8 cellular contexts compared by ENCODE assay signal in the genomic region with DNA sequence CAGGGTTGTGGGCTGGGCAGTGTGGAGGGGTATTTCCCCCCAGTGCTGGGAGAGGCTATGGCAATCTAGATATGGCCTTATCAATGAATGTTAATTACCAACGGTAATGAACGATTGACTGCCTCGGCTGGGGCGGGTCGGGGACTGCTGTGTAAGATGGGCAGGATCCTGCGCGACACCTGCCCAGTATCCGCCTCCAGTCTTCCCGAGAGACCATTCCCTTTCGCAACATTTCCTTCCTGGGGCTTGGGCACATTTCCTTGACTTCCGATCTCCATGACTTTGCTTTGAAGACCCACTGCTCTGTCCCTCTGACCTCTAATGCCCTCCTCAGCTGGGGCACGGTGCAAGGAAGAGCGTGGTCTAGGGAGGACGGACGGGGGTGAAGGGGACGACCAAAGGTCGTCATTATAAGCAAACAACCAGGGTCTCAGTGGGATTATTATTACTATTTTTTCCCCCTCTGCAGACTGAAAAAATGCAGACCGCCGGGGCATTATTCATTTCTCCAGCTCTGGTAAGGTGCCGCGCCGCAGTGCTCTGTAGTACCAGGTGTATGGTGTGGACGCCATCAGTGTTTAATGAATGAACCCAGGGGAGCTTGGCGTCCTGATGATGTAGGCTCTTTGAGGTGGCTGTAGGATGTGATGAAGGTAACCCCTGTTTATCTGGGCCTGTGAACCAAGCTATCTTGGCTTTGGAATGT. TPM values are rescaled to one million over a fixed set of nuclear protein-coding genes. Genes with fewer than 3 reads are reported as not detected.
DNase-seq lines count a peak whose midpoint lies in the region; ATAC-seq and TF ChIP-seq lines count a peak whose summit lies in the region.

No MANE protein-coding gene starts in this region.

- peak overlapping the region; percentile 100 for H2AK9ac ChIP-seq in IMR-90 (replicated peaks; ENCODE audit: low read depth, low read length, poor library complexity)

- H4K91ac ChIP-seq in IMR-90 (ENCODE audit: insufficient read depth, low read depth, low read length) = peak overlapping the region; percentile 45

- H3K27ac ChIP-seq in CD4-positive, CD25-positive, alpha-beta regulatory T cell (ENCODE audit: insufficient read depth, low read length, poor library complexity, severe bottlenecking) = peak overlapping the region; percentile 90
- H3K27ac ChIP-seq in IMR-90 (ENCODE audit: insufficient read depth, low read length) (peak overlapping the region; percentile 34), breast epithelium (peak overlapping the region; percentile 71 to 83)

- peaks cover 4 to 41% (median 16%) of the 10 kb centered on the region in 4 donors for H3K4me1 Mint-ChIP-seq in CD4-positive, CD25-positive, alpha-beta regulatory T cell

- peaks cover 0 to 2% (median 0%) of the 10 kb centered on the region in 7 donors for H3K9me3 Mint-ChIP-seq in CD4-positive, CD25-positive, alpha-beta regulatory T cell

- no peaks in the 10 kb centered on the region for H3K9me3 ChIP-seq in CD4-positive, CD25-positive, alpha-beta regulatory T cell (ENCODE audit: control insufficient read depth in 2 of 2, low read length in 2 of 2)
- H3K9me3 ChIP-seq in IMR-90 (ENCODE audit: control insufficient read depth, insufficient read depth, low read length) (no peaks in the 10 kb centered on the region), breast epithelium (no peaks in the 10 kb centered on the region), mucosa of descending colon (no peaks in the 10 kb centered on the region)

- TF ChIP-seq POLR2A in IMR-90 (IDR thresholded peaks at IDR 0.05; ENCODE audit: low read depth, low read length) (no peak), breast epithelium (IDR thresholded peaks at IDR 0.05) (no peak)

- H4K5ac ChIP-seq in IMR-90 (ENCODE audit: low read depth, low read length) = 0 out of 2 replicates have a peak overlapping the region, but pooled peaks have one; percentile 16

- peak overlapping the region; percentile 91 for H3K4me2 ChIP-seq in IMR-90 (ENCODE audit: low read depth, low read length)

- H3K9ac ChIP-seq in IMR-90 (ENCODE audit: low read depth, low read length) = peak overlapping the region; percentile 48

- dilution Hi-C loops in IMR-90 (cut with HindIII; ENCODE audit: low sequenced_read_pairs, unreplicated experiment) = no loop called here

- peak overlapping the region; percentile 86 for H3K23ac ChIP-seq in IMR-90 (ENCODE audit: low read depth, low read length)

- peaks cover 15% of the 10 kb centered on the region for H3K4me1 ChIP-seq in CD4-positive, CD25-positive, alpha-beta regulatory T cell (ENCODE audit: control insufficient read depth, insufficient read depth, low read length, poor library complexity, severe bottlenecking)
- peaks cover 1% of the 10 kb centered on the region; the same call in 1 of the 2 replicates for H3K4me1 ChIP-seq in IMR-90 (ENCODE audit: control insufficient read depth, insufficient read depth, low read length)
- peaks cover 0 to 10% of the 10 kb centered on the region in 2 donors for H3K4me1 ChIP-seq in breast epithelium
- H3K4me1 ChIP-seq in mucosa of descending colon (ENCODE audit: low read depth) = peaks cover 14% of the 10 kb centered on the region

- DNase-seq in CD4-positive, CD25-positive, alpha-beta regulatory T cell = peak in 1 of 3 donors; percentile 22
- no peak for DNase-seq in IMR-90
- DNase-seq in breast epithelium (ENCODE audit: low spot score in 2 of 2) = no peak
- DNase-seq in mucosa of descending colon = peak in 1 of 3 donors; percentile 38
- no peak for DNase-seq in LoVo (ENCODE audit: low spot score)

- H3K56ac ChIP-seq in IMR-90 (ENCODE audit: extremely low read depth, insufficient read depth, low read length) = peak overlapping the region; percentile 46

- H3K9me1 ChIP-seq in IMR-90 (ENCODE audit: insufficient read depth, low read length) = no peaks in the 10 kb centered on the region; the same call in 1 of the 2 replicates

- ATAC-seq in CD4-positive, CD25-positive, alpha-beta regulatory T cell (ENCODE audit: low read depth in 2 of 2) = no peak
- ATAC-seq in IMR-90 (ENCODE audit: low read depth) = no peak; the same call in 1 of the 2 replicates
- peak; percentile 21 for ATAC-seq in mucosa of descending colon
- ATAC-seq in HG02981 (IDR thresholded peaks at IDR 0.05; ENCODE audit: unreplicated experiment) = no peak
- ATAC-seq in GM21576 (IDR thresholded peaks at IDR 0.05; ENCODE audit: unreplicated experiment) = no peak
- ATAC-seq in GM19455 (IDR thresholded peaks at IDR 0.05; ENCODE audit: unreplicated experiment) = no peak

- peak overlapping the region; percentile 87 to 100 (median 97) for H3K27ac Mint-ChIP-seq in CD4-positive, CD25-positive, alpha-beta regulatory T cell

- no peaks in the 10 kb centered on the region for H3K27me3 Mint-ChIP-seq in CD4-positive, CD25-positive, alpha-beta regulatory T cell

- H3K27me3 ChIP-seq in CD4-positive, CD25-positive, alpha-beta regulatory T cell (ENCODE audit: control insufficient read depth, insufficient read depth, low read length) = no peaks in the 10 kb centered on the region
- H3K27me3 ChIP-seq in IMR-90 (ENCODE audit: control insufficient read depth, insufficient read depth, low read length) (no peaks in the 10 kb centered on the region), breast epithelium (no peaks in the 10 kb centered on the region)

- peaks cover 18% of the 10 kb centered on the region for H3K36me3 ChIP-seq in CD4-positive, CD25-positive, alpha-beta regulatory T cell (ENCODE audit: control insufficient read depth, insufficient read depth, low read length)
- H3K36me3 ChIP-seq in IMR-90 (ENCODE audit: control insufficient read depth, insufficient read depth, low read length) (peaks cover 11% of the 10 kb centered on the region), breast epithelium (peaks cover 5% of the 10 kb centered on the region), mucosa of descending colon (ENCODE audit: low read depth) (peaks cover 5% of the 10 kb centered on the region)

- H4K8ac ChIP-seq in IMR-90 (ENCODE audit: low read depth in 2 of 2, low read length in 2 of 2) = peak overlapping the region; percentile 52 to 90; a peak in 3 of 4 replicates

- H3K14ac ChIP-seq in IMR-90 (replicated peaks; ENCODE audit: low read depth, low read length) = peak overlapping the region; percentile 87

- H2BK120ac ChIP-seq in IMR-90 (ENCODE audit: low read depth, low read length) = no peak overlapping the region

- whole genome bisulfite sequencing in IMR-90 (ENCODE audit: extremely low coverage in 2 of 2, insufficient read length in 1 of 2), 2 experiments = no CpG with 5 or more reads among the region's 24 CpGs

- peak overlapping the region; percentile 6 for H2BK5ac ChIP-seq in IMR-90 (ENCODE audit: low read depth, low read length, poor library complexity, severe bottlenecking)

- intact Hi-C loops in IMR-90 (cut with micrococcal nuclease) (no loop called here), breast epithelium (cut with DNase I; ENCODE audit: low total_unique reads) (no loop called here), mucosa of descending colon (cut with DNase I, micrococcal nuclease) (no loop called here)

- H3K4me3 Mint-ChIP-seq in CD4-positive, CD25-positive, alpha-beta regulatory T cell = peak overlapping the region; percentile 87 to 94 (median 91)

- CTCF ChIA-PET in IMR-90 (lab: Yijun Ruan, JAX) = interaction anchor here (1.0 kb wide), 1 partner anchor 14 kb away, joined by 3 read pairs; no protein-coding TSS in a partner anchor

- peak overlapping the region; percentile 78 for H3K4me3 ChIP-seq in CD4-positive, CD25-positive, alpha-beta regulatory T cell (ENCODE audit: low read depth, low read length)
- H3K4me3 ChIP-seq in IMR-90 (ENCODE audit: insufficient read depth, low read depth, low read length) = peak overlapping the region; percentile 59
- H3K4me3 ChIP-seq in breast epithelium = peak overlapping the region; percentile 63 to 87 (median 70)
- H3K4me3 ChIP-seq in mucosa of descending colon = peak overlapping the region; percentile 58

- H3K36me3 Mint-ChIP-seq in CD4-positive, CD25-positive, alpha-beta regulatory T cell = peaks cover 16% of the 10 kb centered on the region

- H3K4ac ChIP-seq in IMR-90 (ENCODE audit: low read depth, low read length) = peak overlapping the region; percentile 90

- POLR2A ChIA-PET in IMR-90 (lab: Charles Lee; ENCODE audit: unreplicated experiment) = interaction anchor here (1.0 kb wide), 1 partner anchor 12 kb away, joined by 3 read pairs; no protein-coding TSS in a partner anchor

- H2BK20ac ChIP-seq in IMR-90 (ENCODE audit: low read depth, low read length) = no peak overlapping the region

- no peak overlapping the region for H3K18ac ChIP-seq in IMR-90 (ENCODE audit: low read depth, low read length)

- in situ Hi-C loops in IMR-90 (cut with MboI; ENCODE audit: low sequenced_read_pairs) = no loop called here

- no TSS peak for BruUV-seq in IMR-90 (replicated peaks; lab: Mats Ljungman, UMichigan)

- peaks cover 18 to 26% of the 10 kb centered on the region in 2 experiments; a peak in 3 of 4 replicates for H3K79me1 ChIP-seq in IMR-90 (ENCODE audit: low read depth in 1 of 2, low read length in 2 of 2)

- no peak overlapping the region for H2BK15ac ChIP-seq in IMR-90 (ENCODE audit: low read depth, low read length)

- peak overlapping the region; percentile 99 for H2AFZ ChIP-seq in IMR-90 (replicated peaks; ENCODE audit: low read length, poor library complexity)

- peak overlapping the region; percentile 95 for H2AK5ac ChIP-seq in IMR-90 (ENCODE audit: low read depth, low read length)

- TF ChIP-seq CTCF in IMR-90 (conservative IDR thresholded peaks at IDR 0.05; ENCODE audit: low read depth, low read length) (no peak), breast epithelium (IDR thresholded peaks at IDR 0.05) (no peak), mucosa of descending colon (IDR thresholded peaks at IDR 0.05) (no peak)

- no peak for TF ChIP-seq RAD21 in IMR-90 (IDR thresholded peaks at IDR 0.05; ENCODE audit: low read length)

- H4K20me1 ChIP-seq in IMR-90 (ENCODE audit: insufficient read depth, low read length) = no peaks in the 10 kb centered on the region

RNA-seq across cellular contexts. Expression of a gene that starts 0.5 kb away (rescaled TPM):
- total RNA-seq in CD4-positive, CD25-positive, alpha-beta regulatory T cell = 20.2 TPM
- polyA plus RNA-seq in CD4-positive, CD25-positive, alpha-beta regulatory T cell = 100 to 1,000 TPM; 121 to 162 (median 146) TPM
- total RNA-seq in IMR-90 (2012; rRNA removed) (133 and 135 TPM in 2 replicates), breast epithelium (10 to 100 TPM; 55.5 to 85.2 (median 81.6) TPM), mucosa of descending colon (100 to 1,000 TPM; 115 to 223 (median 198) TPM)
- polyA plus RNA-seq in IMR-90 (2012; rRNA removed) = 366 and 371 TPM in 2 replicates
- 488 and 497 TPM in 2 replicates for polyA plus RNA-seq in IMR-90 (2012; cell fraction: cytosol; rRNA removed)
- 139 and 201 TPM in 2 replicates for polyA plus RNA-seq in IMR-90 (2012; cell fraction: nucleus; rRNA removed; ENCODE audit: low replicate concordance)

RNA-seq across cellular contexts. Expression of a gene that starts 15.1 kb away (rescaled TPM):
- 98.3 TPM for total RNA-seq in CD4-positive, CD25-positive, alpha-beta regulatory T cell
- polyA plus RNA-seq in CD4-positive, CD25-positive, alpha-beta regulatory T cell = 10 to 100 TPM; 59.2 to 70.7 (median 66.6) TPM
- total RNA-seq in IMR-90 (2012; rRNA removed) (68.5 and 76.1 TPM in 2 replicates), breast epithelium (10 to 100 TPM; 45.9 to 70.1 (median 64.2) TPM), mucosa of descending colon (10 to 100 TPM; 67.6 to 70.5 (median 68.1) TPM)
- 119 and 126 TPM in 2 replicates for polyA plus RNA-seq in IMR-90 (2012; rRNA removed)
- 61.5 and 94.0 TPM in 2 replicates for polyA plus RNA-seq in IMR-90 (2012; cell fraction: cytosol; rRNA removed)
- polyA plus RNA-seq in IMR-90 (2012; cell fraction: nucleus; rRNA removed; ENCODE audit: low replicate concordance) = 53.9 and 148 TPM in 2 replicates

RNA-seq across cellular contexts. Expression of a gene that starts 51.5 kb away (rescaled TPM):
- total RNA-seq in CD4-positive, CD25-positive, alpha-beta regulatory T cell = 70.3 TPM
- polyA plus RNA-seq in CD4-positive, CD25-positive, alpha-beta regulatory T cell = 100 to 1,000 TPM; 107 to 125 (median 120) TPM
- total RNA-seq in IMR-90 (2012; rRNA removed) (171 and 191 TPM in 2 replicates), breast epithelium (10 to 100 TPM; 75.7 to 83.4 (median 76.7) TPM), mucosa of descending colon (100 to 1,000 TPM in 2 of 3 donors, 10 to 100 TPM in 1; 90.3 to 112 (median 101) TPM)
- polyA plus RNA-seq in IMR-90 (2012; rRNA removed) = 178 and 181 TPM in 2 replicates
- polyA plus RNA-seq in IMR-90 (2012; cell fraction: cytosol; rRNA removed) = 229 and 242 TPM in 2 replicates
- 106 and 120 TPM in 2 replicates for polyA plus RNA-seq in IMR-90 (2012; cell fraction: nucleus; rRNA removed; ENCODE audit: low replicate concordance)

Comparison
In these comparisons a context has a peak if more than half of its experiments do, and no peak if none do; other contexts are left out.
1. H3K27ac ChIP-seq: peak in every context shown above with its lines; median percentile 90 in CD4-positive, CD25-positive, alpha-beta regulatory T cell; 77 in breast epithelium; 34 in IMR-90.